8 cellular contexts compared by ENCODE assay signal in the genomic region with DNA sequence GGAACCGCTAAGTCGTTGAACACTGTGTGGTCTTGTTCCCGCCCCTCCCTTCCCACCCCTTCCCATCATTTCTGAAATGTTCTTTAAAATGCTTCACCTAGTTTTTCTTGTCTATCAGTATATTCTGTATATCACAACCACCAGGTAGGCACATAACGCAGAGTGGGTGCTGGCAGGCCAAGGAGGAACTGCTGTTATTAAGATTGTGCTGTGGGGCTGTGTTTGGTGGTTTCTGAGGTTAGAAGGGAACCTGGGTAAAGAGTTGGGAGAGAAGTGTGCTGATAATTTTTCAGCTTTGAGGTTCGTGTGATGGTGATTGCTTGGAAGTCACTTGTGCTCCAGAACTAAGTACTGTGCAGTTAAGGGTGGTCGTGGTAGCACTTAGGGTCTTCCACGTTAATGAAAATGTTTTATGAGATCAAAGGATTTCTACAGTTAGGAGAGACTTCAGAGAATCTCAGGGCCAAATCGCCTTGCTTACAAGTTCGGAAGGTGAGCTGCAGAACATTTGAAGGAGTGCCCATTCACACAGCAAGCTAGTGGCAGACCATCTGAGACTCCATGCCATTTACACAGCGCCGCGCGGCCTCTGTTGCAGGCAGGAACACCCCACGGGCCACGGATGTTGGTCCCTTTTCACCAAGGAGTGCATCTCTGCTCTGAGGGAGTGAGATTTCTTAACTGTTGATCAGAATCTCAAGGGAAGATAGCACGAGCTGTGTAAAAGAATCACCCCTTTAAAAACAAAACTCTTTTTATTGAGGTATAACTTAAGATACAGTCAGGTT. TPM values are rescaled to one million over a fixed set of nuclear protein-coding genes. Genes with fewer than 3 reads are reported as not detected.
DNase-seq lines count a peak whose midpoint lies in the region; ATAC-seq, FAIRE-seq and TF ChIP-seq lines count a peak whose summit lies in the region.

No MANE protein-coding gene starts in this region.

- H3K9me3 ChIP-seq in A549 (no peaks in the 10 kb centered on the region), Karpas-422 (ENCODE audit: low read length) (no peaks in the 10 kb centered on the region), ascending aorta (no peaks in the 10 kb centered on the region), lower lobe of right lung (no peaks in the 10 kb centered on the region), mucosa of descending colon (no peaks in the 10 kb centered on the region)

- DNase-seq in A549 (ENCODE audit: low read depth in 1 of 2, low spot score in 1 of 2) (no peak), Karpas-422 (peak; percentile 52), ascending aorta (ENCODE audit: low spot score in 2 of 2) (no peak), lower lobe of right lung (no peak), mucosa of descending colon (no peak), caudate nucleus (lab: John Stamatoyannopoulos, UW) (no peak)

- TF ChIP-seq RAD21 in A549 (conservative IDR thresholded peaks at IDR 0.05 in 1 of 2, IDR thresholded peaks at IDR 0.05 in 1 of 2) = no peak

- no peaks in the 10 kb centered on the region for H3K9me2 ChIP-seq in Karpas-422 (replicated peaks; ENCODE audit: insufficient read depth, low read length)

- H3K4me1 ChIP-seq in A549 (peaks cover 24% of the 10 kb centered on the region), Karpas-422 (ENCODE audit: low read length) (peaks cover 25% of the 10 kb centered on the region), ascending aorta (peaks cover 9 to 16% of the 10 kb centered on the region in 2 donors), lower lobe of right lung (peaks cover 34% of the 10 kb centered on the region), mucosa of descending colon (ENCODE audit: low read depth) (peaks cover 18% of the 10 kb centered on the region)

- CTCF ChIA-PET in A549 (lab: Yijun Ruan, JAX) = interaction anchor here (0.9 to 3.3 kb wide), 3 partner anchors 11 to 171 kb away, joined by 3 to 10 read pairs (median 4); no protein-coding TSS in a partner anchor

- POLR2A ChIA-PET in A549 (lab: Yijun Ruan, JAX) = no interaction called here

- peak overlapping the region; percentile 99 for H3K9ac ChIP-seq in Karpas-422 (ENCODE audit: low read length)

- intact Hi-C loops in ascending aorta (cut with DNase I) (no loop called here), lower lobe of right lung (cut with DNase I) (no loop called here), mucosa of descending colon (cut with DNase I, micrococcal nuclease) (no loop called here)

- peaks cover 55% of the 10 kb centered on the region for H4K20me1 ChIP-seq in Karpas-422 (ENCODE audit: insufficient read depth, low read depth, low read length)

- no peak overlapping the region for H2AFZ ChIP-seq in Karpas-422 (ENCODE audit: low read length)

- peaks cover 63% of the 10 kb centered on the region for H3K79me2 ChIP-seq in Karpas-422 (ENCODE audit: low read length)

- ATAC-seq in A549 = no peak
- ATAC-seq in lower lobe of right lung = no peak
- no peak for ATAC-seq in GM21515 (IDR thresholded peaks at IDR 0.05; ENCODE audit: unreplicated experiment)
- ATAC-seq in HG03439 (IDR thresholded peaks at IDR 0.05; ENCODE audit: unreplicated experiment) = no peak
- no peak for ATAC-seq in mucosa of descending colon

- H3K27ac ChIP-seq in A549 (peak overlapping the region; percentile 97 to 99; a peak in 4 of 6 replicates), Karpas-422 (ENCODE audit: low read length) (peak overlapping the region; percentile 82; the same call in 1 of the 2 replicates), ascending aorta (no peak overlapping the region), lower lobe of right lung (peak overlapping the region; percentile 90), caudate nucleus (ENCODE audit: low read depth, low read length) (no peak overlapping the region)

- no peak for TF ChIP-seq POLR2A in A549 (IDR thresholded peaks at IDR 0.05; ENCODE audit: low read length)

- FAIRE-seq in A549 (lab: Jason Lieb, UNC) = no peak

- H3K36me3 ChIP-seq in Karpas-422 (ENCODE audit: insufficient read depth, low read length) (peaks cover 30% of the 10 kb centered on the region; the same call in 1 of the 2 replicates), ascending aorta (peaks cover 0 to 14% of the 10 kb centered on the region in 2 donors), lower lobe of right lung (peaks cover 12% of the 10 kb centered on the region), mucosa of descending colon (ENCODE audit: low read depth) (no peaks in the 10 kb centered on the region)

- H3K4me3 ChIP-seq in A549 (peak overlapping the region; percentile 98), Karpas-422 (ENCODE audit: low read length) (peak overlapping the region; percentile 94), ascending aorta (peak overlapping the region; percentile 72 to 94), lower lobe of right lung (peak overlapping the region; percentile 84), mucosa of descending colon (no peak overlapping the region)

- no peaks in the 10 kb centered on the region for H3K27me3 ChIP-seq in Karpas-422 (ENCODE audit: low read length)
- H3K27me3 ChIP-seq in ascending aorta = no peaks in the 10 kb centered on the region
- H3K27me3 ChIP-seq in lower lobe of right lung (ENCODE audit: low read depth) = no peaks in the 10 kb centered on the region

- TF ChIP-seq EP300 in A549 (IDR thresholded peaks at IDR 0.05) = no peak

- H3K4me2 ChIP-seq in A549 (peak overlapping the region; percentile 87), Karpas-422 (ENCODE audit: low read depth, low read length, poor library complexity, severe bottlenecking) (peak overlapping the region; percentile 93)

- WGBS in A549 (ENCODE audit: missing lambda C conversion rate) = 77% methylated on average over 16 of the region's 16 CpGs

- TF ChIP-seq CTCF in A549 (IDR thresholded peaks at IDR 0.05) (no peak), ascending aorta (IDR thresholded peaks at IDR 0.05) (no peak), lower lobe of right lung (IDR thresholded peaks at IDR 0.05) (no peak), mucosa of descending colon (IDR thresholded peaks at IDR 0.05) (no peak)

TF ChIP-seq in A549, 52 proteins besides CTCF, POLR2A, EP300 and RAD21:
- TF ChIP-seq, protein P1, sequence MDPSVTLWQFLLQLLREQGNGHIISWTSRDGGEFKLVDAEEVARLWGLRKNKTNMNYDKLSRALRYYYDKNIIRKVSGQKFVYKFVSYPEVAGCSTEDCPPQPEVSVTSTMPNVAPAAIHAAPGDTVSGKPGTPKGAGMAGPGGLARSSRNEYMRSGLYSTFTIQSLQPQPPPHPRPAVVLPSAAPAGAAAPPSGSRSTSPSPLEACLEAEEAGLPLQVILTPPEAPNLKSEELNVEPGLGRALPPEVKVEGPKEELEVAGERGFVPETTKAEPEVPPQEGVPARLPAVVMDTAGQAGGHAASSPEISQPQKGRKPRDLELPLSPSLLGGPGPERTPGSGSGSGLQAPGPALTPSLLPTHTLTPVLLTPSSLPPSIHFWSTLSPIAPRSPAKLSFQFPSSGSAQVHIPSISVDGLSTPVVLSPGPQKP (IDR thresholded peaks at IDR 0.05; ENCODE audit: low read depth, low read length) = no peak
- TF ChIP-seq EHF (CRISPR knock-in tag; IDR thresholded peaks at IDR 0.05) (no peak), FOSL2 (IDR thresholded peaks at IDR 0.05) (no peak), FOSL2 (CRISPR knock-in tag; IDR thresholded peaks at IDR 0.05) (no peak), CHD4 (IDR thresholded peaks at IDR 0.05; ENCODE audit: borderline replicate concordance) (no peak), GATA3 (IDR thresholded peaks at IDR 0.05; ENCODE audit: borderline replicate concordance) (no peak), BHLHE40 (IDR thresholded peaks at IDR 0.05; ENCODE audit: low read depth, low read length) (no peak), MYC (IDR thresholded peaks at IDR 0.05; ENCODE audit: borderline replicate concordance, low read length) (no peak), NPAS2 (CRISPR knock-in tag; IDR thresholded peaks at IDR 0.05; ENCODE audit: borderline replicate concordance) (no peak), POLR2AphosphoS2 (conservative IDR thresholded peaks at IDR 0.05; ENCODE audit: low read length) (no peak), KDM5A (IDR thresholded peaks at IDR 0.05) (no peak)

RNA-seq across cellular contexts. Expression of a gene that starts 1.6 kb away (rescaled TPM):
- polyA plus RNA-seq in A549 (2011; rRNA removed) (64.5 and 73.2 TPM in 2 replicates), A549 (2017; fragmentation: RNase III; extraction: RNeasy Plus Mini Kit Qiagen cat#74134 plus additional on column Dnase treatment) (52.1 to 52.8 TPM (median 52.2 TPM) in 3 replicates)
- polyA plus RNA-seq in A549 (2012; cell fraction: cytosol; rRNA removed) = 29.9 and 36.3 TPM in 2 replicates
- 26.2 and 43.6 TPM in 2 replicates for polyA plus RNA-seq in A549 (2012; cell fraction: nucleus; rRNA removed)
- 70.8 and 73.4 TPM in 2 replicates for polyA minus RNA-seq in A549 (2011; rRNA and poly(A)+ RNA removed)
- 55.2 and 84.8 TPM in 2 replicates for total RNA-seq in Karpas-422 (2014; rRNA removed; shearing (Covaris generic); ENCODE audit: low replicate concordance)
- total RNA-seq in ascending aorta (31.7 TPM), lower lobe of right lung (55.7 TPM), mucosa of descending colon (10 to 100 TPM; 58.1 to 68.0 (median 66.7) TPM)

Comparison
In these comparisons a context has a peak if more than half of its experiments do, and no peak if none do; other contexts are left out.
1. H3K27ac ChIP-seq: peak in A549 (2 of 2), Karpas-422 (single experiment) and lower lobe of right lung (single experiment); none in ascending aorta (0 of 2) and caudate nucleus (single experiment).